Comparison of ENCODE assay signal across 8 cellular contexts in genomic region chr18:78986018-78986481, GRCh38. TPM values are rescaled to one million over a fixed set of nuclear protein-coding genes. Genes with fewer than 3 reads are reported as not detected.
A peak's percentile ranks its signal among the peaks of the same experiment; 100 is the strongest.
DNase-seq lines count a peak whose midpoint lies in the region; ATAC-seq, FAIRE-seq and TF ChIP-seq lines count a peak whose summit lies in the region.

No MANE protein-coding gene starts in this region.

- TF ChIP-seq POLR2A in GM12891 (IDR thresholded peaks at IDR 0.05; ENCODE audit: low read depth, low read length) (no peak), stomach (IDR thresholded peaks at IDR 0.05) (no peak)

- H3K4me3 ChIP-seq in stomach = no peak overlapping the region

- peak; percentile 55 for FAIRE-seq in GM12891 (lab: Jason Lieb, UNC)

- no peaks in the 10 kb centered on the region for H3K9me3 Mint-ChIP-seq in neural crest cell

- TF ChIP-seq CTCF in neural crest cell (conservative IDR thresholded peaks at IDR 0.05) = peak; percentile 78
- peak in 1 of 7 experiments; percentile 8 for TF ChIP-seq CTCF in stomach (IDR thresholded peaks at IDR 0.05)

- ATAC-seq in GM21723 (IDR thresholded peaks at IDR 0.05; ENCODE audit: unreplicated experiment) = no peak

- H3K27ac Mint-ChIP-seq in neural crest cell (ENCODE audit: unreplicated experiment) = no peak overlapping the region

- no peaks in the 10 kb centered on the region for H3K36me3 Mint-ChIP-seq in neural crest cell (ENCODE audit: low read depth)

- no peak overlapping the region for H3K27ac ChIP-seq in stomach

- peaks cover 1 to 18% (median 9%) of the 10 kb centered on the region in 4 donors for H3K4me1 ChIP-seq in stomach

- peaks cover 85% of the 10 kb centered on the region for H3K27me3 Mint-ChIP-seq in neural crest cell (ENCODE audit: low read depth)

- H3K36me3 ChIP-seq in stomach = no peaks in the 10 kb centered on the region

- 7 to 11% (median 9%) methylated on average over 20 of the region's 20 CpGs for WGBS in stomach, 5 donors

- no peak for TF ChIP-seq EP300 in stomach (IDR thresholded peaks at IDR 0.05)

- H3K9me3 ChIP-seq in stomach = peaks cover 0 to 2% (median 0%) of the 10 kb centered on the region in 4 donors

- intact Hi-C loops in stomach (cut with DNase I; ENCODE audit: low total_unique reads) = no loop called here

- H3K27me3 ChIP-seq in stomach = peaks cover 9 to 89% (median 52%) of the 10 kb centered on the region in 3 donors

- DNase-seq in GM12891 (ENCODE audit: insufficient read length, low spot score) = no peak
- DNase-seq in NCI-H2081 treated with DMSO at 0.1 percent for 48 hours (lab: John Stamatoyannopoulos, UW) = peak; percentile 22
- peak; percentile 39 for DNase-seq in dermis blood vessel endothelial cell
- peak; percentile 52 for DNase-seq in neural crest cell (ENCODE audit: low read depth, low spot score)
- DNase-seq in T-helper 1 cell = no peak
- no peak for DNase-seq in NCI-H526 treated with DMSO at 0.1 percent for 48 hours (lab: John Stamatoyannopoulos, UW)
- DNase-seq in stomach = no peak

- H3K4me3 Mint-ChIP-seq in neural crest cell = peak overlapping the region; percentile 76

- H3K4me1 Mint-ChIP-seq in neural crest cell = peaks cover 57% of the 10 kb centered on the region

TF ChIP-seq in GM12891, 5 proteins besides CTCF, POLR2A, EP300 and RAD21:
- TF ChIP-seq PAX5 (IDR thresholded peaks at IDR 0.05; ENCODE audit: insufficient read depth, low read length, severe bottlenecking) = no peak
- TF ChIP-seq POU2F2 (IDR thresholded peaks at IDR 0.05; ENCODE audit: low read depth, low read length) = no peak
TF ChIP-seq in GM12891: peak in this region for 0.

RNA-seq across cellular contexts. Expression of gene SALL3, which starts 6.4 kb away (rescaled TPM):
- polyA plus RNA-seq in GM12891 (2012; ENCODE audit: low read depth, missing spikeins) = 0.27 TPM
- total RNA-seq in dermis blood vessel endothelial cell = under 0.01 and 0.05 TPM in 2 replicates
- total RNA-seq in neural crest cell = 9.0 and 9.1 TPM in 2 replicates
- total RNA-seq in stomach = not detected
- not detected for polyA plus RNA-seq in stomach

Comparison
In these comparisons a context has a peak if more than half of its experiments do, and no peak if none do; other contexts are left out.
1. DNase-seq: peak in NCI-H2081 treated with DMSO at 0.1 percent for 48 hours (single experiment), dermis blood vessel endothelial cell (single experiment) and neural crest cell (single experiment); none in GM12891 (single experiment), T-helper 1 cell (0 of 5), NCI-H526 treated with DMSO at 0.1 percent for 48 hours (single experiment) and stomach (single experiment).